In genomic region chr3:122356402-122356801, GRCh38 we compare ENCODE assay signal across 1 cellular context.
TF ChIP-seq lines count a peak whose summit lies in the region.

No MANE protein-coding gene starts in this region.

TF ChIP-seq in GM12878, 131 proteins besides CTCF, POLR2A, EP300 and RAD21 (continued from another document):
- TF ChIP-seq MLLT1 (IDR thresholded peaks at IDR 0.05) (0 out of 2 replicates have a peak, but pooled peaks have one; percentile 20), ZNF622 (IDR thresholded peaks at IDR 0.05) (no peak), YY1 (IDR thresholded peaks at IDR 0.05; ENCODE audit: low read depth, low read length) (peak; percentile 95), EZH2 (IDR thresholded peaks at IDR 0.05; ENCODE audit: borderline replicate concordance, control insufficient read depth, low read depth, low read length) (no peak), MYC (IDR thresholded peaks at IDR 0.05; ENCODE audit: insufficient read depth, insufficient read length, insufficient replicate concordance, low read length, severe bottlenecking) (no peak), ZNF24 (IDR thresholded peaks at IDR 0.05) (peak; percentile 19; the same call in 1 of the 2 replicates), PRDM15 (CRISPR knock-in tag; IDR thresholded peaks at IDR 0.05) (no peak), MTA2 (IDR thresholded peaks at IDR 0.05; ENCODE audit: low read depth) (no peak), TCF3 (IDR thresholded peaks at IDR 0.05; ENCODE audit: borderline replicate concordance, insufficient read depth, low read depth, low read length) (no peak), IKZF2 (IDR thresholded peaks at IDR 0.05) (0 out of 4 replicates have a peak, but pooled peaks of 1 of the 2 experiments have one; percentile 10), POLR2AphosphoS2 (IDR thresholded peaks at IDR 0.05; ENCODE audit: low read depth, low read length) (no peak)
